Comparison of ENCODE assay signal across 24 cellular contexts in genomic region chr3:126846316-126846715, GRCh38.
DNase-seq lines count a peak whose midpoint lies in the region; ATAC-seq, FAIRE-seq and TF ChIP-seq lines count a peak whose summit lies in the region.
"Had no signal": no experiment of that assay in that cellular context is flagged by ENCODE, and none has a peak within 500 bp of the region (broad histone marks: within the 10 kb centered on the region; RNA-seq: fewer than 3 reads in every experiment).

No MANE protein-coding gene starts in this region.

- FAIRE-seq in endothelial cell of umbilical vein (lab: Jason Lieb, UNC), result no peak
- FAIRE-seq: frontal cortex, GM18507, HepG2 had no signal

- H2BK15ac ChIP-seq in neuronal stem cell (ENCODE audit: low read length), result no peak overlapping the region

- in situ Hi-C loops in Panc1 (cut with HindIII; ENCODE audit: low pct_unique_long_range_greater_than_20kb, low sequenced_read_pairs), result no loop called here

- dilution Hi-C loops in endothelial cell of umbilical vein (cut with MboI; ENCODE audit: extremely low pct_ligation_motif_present, low sequenced_read_pairs), result no loop called here

- TF ChIP-seq CTCF in Panc1 (IDR thresholded peaks at IDR 0.05), result no peak
- TF ChIP-seq CTCF in endothelial cell of umbilical vein (IDR thresholded peaks at IDR 0.05; ENCODE audit: extremely low read depth in 1 of 2, insufficient read depth in 1 of 2, low read depth in 1 of 2, low read length in 2 of 2), result no peak

- no peak overlapping the region for H3K4me2 ChIP-seq in endothelial cell of umbilical vein (ENCODE audit: insufficient read depth, low read length)
- H3K4me2 ChIP-seq in neuronal stem cell (ENCODE audit: insufficient read depth, low read length, poor library complexity, severe bottlenecking), result no peak overlapping the region
- H3K4me2 ChIP-seq: SK-N-SH had no signal

- no peak for ATAC-seq in Panc1
- ATAC-seq in HG03342 (IDR thresholded peaks at IDR 0.05; ENCODE audit: unreplicated experiment), result no peak
- ATAC-seq: activated CD8-positive, alpha-beta T cell treated with anti-CD3 and anti-CD28 coated beads, Interleukin-2, amount 10 ng/mL, durations not matched to agents 7 days and 5 days; HepG2 had no signal

- no peak overlapping the region for H2BK5ac ChIP-seq in neuronal stem cell (ENCODE audit: low read length)

- H2AFZ ChIP-seq in endothelial cell of umbilical vein (ENCODE audit: low read depth, low read length) (no peak overlapping the region), neuronal stem cell (ENCODE audit: low read length) (no peak overlapping the region)

- H3K9me3 ChIP-seq in Panc1 (ENCODE audit: control insufficient read depth, insufficient read depth, low read depth, low read length), result no peaks in the 10 kb centered on the region
- no peaks in the 10 kb centered on the region for H3K9me3 ChIP-seq in endothelial cell of umbilical vein (replicated peaks; ENCODE audit: control insufficient read depth, insufficient read depth, low read length)
- H3K9me3 ChIP-seq in neuronal stem cell (replicated peaks in 1 of 2; ENCODE audit: control insufficient read depth in 2 of 2, insufficient read depth in 1 of 2, low read depth in 1 of 2, low read length in 2 of 2), result peaks cover 0 to 6% of the 10 kb centered on the region in 2 donors
- H3K9me3 ChIP-seq: ovary, SK-N-SH, spleen, upper lobe of left lung had no signal

- DNase-seq in GM03348 (ENCODE audit: low spot score), result peak; percentile 39
- no peak for DNase-seq in Panc1 (ENCODE audit: low read depth, low spot score)
- no peak for DNase-seq in endothelial cell of umbilical vein (ENCODE audit: low read depth, low spot score)
- DNase-seq in neuronal stem cell (ENCODE audit: low spot score), result no peak
- no peak for DNase-seq in NCI-H345 treated with DMSO at 0.1 percent for 48 hours (lab: John Stamatoyannopoulos, UW; ENCODE audit: unreplicated experiment)
- DNase-seq in NAMALWA (ENCODE audit: low spot score), result no peak
- DNase-seq: activated CD8-positive, alpha-beta T cell treated with anti-CD3 and anti-CD28 coated beads, Interleukin-2, amount 10 ng/mL, durations not matched to agents 7 days and 5 days; activated naive CD8-positive, alpha-beta T cell treated with anti-CD3 and anti-CD28 coated beads, Interleukin-2, amount 10 ng/mL, durations not matched to agents 7 days and 5 days; cerebellar nuclear complex; DMS79; dorsolateral prefrontal cortex; NCI-H2029 treated with DMSO at 0.1 percent for 48 hours; NCI-H446; ovary; SK-N-SH; spleen; stimulated activated CD4-positive, alpha-beta T cell treated with anti-CD3 and anti-CD28 coated beads, Interleukin-2, amount 100 ng/mL, for 48 hours; upper lobe of left lung had no signal

- H2BK120ac ChIP-seq in neuronal stem cell (ENCODE audit: low read depth, low read length), result no peak overlapping the region

- no peak overlapping the region for H3K9ac ChIP-seq in endothelial cell of umbilical vein (replicated peaks; ENCODE audit: extremely low read depth, insufficient read depth, low read length)
- H3K9ac ChIP-seq in neuronal stem cell (ENCODE audit: low read depth, low read length, poor library complexity), result no peak overlapping the region
- H3K9ac ChIP-seq: SK-N-SH had no signal

- peak overlapping the region; percentile 27; the same call in 1 of the 2 replicates for H3K27ac ChIP-seq in Panc1 (ENCODE audit: low read length)
- no peak overlapping the region for H3K27ac ChIP-seq in endothelial cell of umbilical vein (ENCODE audit: insufficient read depth, low read depth, low read length)
- peak overlapping the region; percentile 16 for H3K27ac ChIP-seq in neuronal stem cell (replicated peaks; ENCODE audit: low read length)
- H3K27ac ChIP-seq: C4-2B, dorsolateral prefrontal cortex, HL-60, ovary, spleen, upper lobe of left lung had no signal

- H3K9me1 ChIP-seq in endothelial cell of umbilical vein (replicated peaks; ENCODE audit: control insufficient read depth, extremely low read depth, insufficient read depth, low read length), result no peaks in the 10 kb centered on the region

- H3K79me1 ChIP-seq in neuronal stem cell (ENCODE audit: low read depth, low read length), result no peaks in the 10 kb centered on the region

- H2BK12ac ChIP-seq in neuronal stem cell (ENCODE audit: low read length), result no peak overlapping the region

- CTCF ChIA-PET in Panc1 (lab: Charles Lee), result interaction anchor here (1.5 kb wide), 1 partner anchor 11 kb away, joined by 7 read pairs; no protein-coding TSS in a partner anchor
- CTCF ChIA-PET in endothelial cell of umbilical vein (lab: Charles Lee), result interaction anchor here (1.1 kb wide), 1 partner anchor 8 kb away, joined by 3 read pairs; no protein-coding TSS in a partner anchor

- H3K36me3 ChIP-seq in Panc1 (ENCODE audit: control insufficient read depth, insufficient read depth, low read length) (no peaks in the 10 kb centered on the region), endothelial cell of umbilical vein (ENCODE audit: control insufficient read depth in 2 of 2, extremely low read depth in 1 of 2, insufficient read depth in 2 of 2, low read length in 2 of 2) (no peaks in the 10 kb centered on the region), neuronal stem cell (replicated peaks in 1 of 2; ENCODE audit: control insufficient read depth in 2 of 2, insufficient read depth in 2 of 2, low read length in 2 of 2) (no peaks in the 10 kb centered on the region)
- H3K36me3 ChIP-seq: ovary, spleen, upper lobe of left lung had no signal

- peaks cover 5% of the 10 kb centered on the region for H4K20me1 ChIP-seq in endothelial cell of umbilical vein (replicated peaks; ENCODE audit: control insufficient read depth, extremely low read depth, insufficient read depth, low read length)

- intact Hi-C loops in Panc1 (cut with micrococcal nuclease; ENCODE audit: unreplicated experiment), result no loop called here
- intact Hi-C loops in endothelial cell of umbilical vein (cut with micrococcal nuclease), result no loop called here

- no peak overlapping the region for H2AK5ac ChIP-seq in neuronal stem cell (ENCODE audit: low read depth, low read length)

- H4K91ac ChIP-seq in neuronal stem cell (ENCODE audit: low read depth, low read length, poor library complexity), result no peak overlapping the region

- H4K8ac ChIP-seq in neuronal stem cell (ENCODE audit: low read depth, low read length), result no peak overlapping the region

- POLR2A ChIA-PET in Panc1 (lab: Charles Lee), result no interaction called here
- POLR2A ChIA-PET in endothelial cell of umbilical vein (lab: Charles Lee), result no interaction called here

- H3K79me2 ChIP-seq in endothelial cell of umbilical vein (ENCODE audit: control insufficient read depth, insufficient read depth, low read length), result no peaks in the 10 kb centered on the region

- no peak overlapping the region for H3K23ac ChIP-seq in neuronal stem cell (ENCODE audit: low read depth, low read length, poor library complexity)

- H3K18ac ChIP-seq in neuronal stem cell (ENCODE audit: low read length), result no peak overlapping the region

- WGBS in neuronal stem cell (ENCODE audit: extremely low coverage in 2 of 2, insufficient read length in 2 of 2, insufficient replicate concordance in 1 of 2), 2 donors, result no CpG with 5 or more reads among the region's 1 CpG

- H3K27me3 ChIP-seq in Panc1 (ENCODE audit: control insufficient read depth, insufficient read depth, low read length), result no peaks in the 10 kb centered on the region
- no peaks in the 10 kb centered on the region for H3K27me3 ChIP-seq in endothelial cell of umbilical vein (ENCODE audit: control insufficient read depth in 2 of 2, insufficient read depth in 2 of 2, low read length in 2 of 2)
- no peaks in the 10 kb centered on the region for H3K27me3 ChIP-seq in neuronal stem cell (ENCODE audit: control insufficient read depth in 3 of 3, insufficient read depth in 3 of 3, low read depth in 1 of 3, low read length in 3 of 3)
- H3K27me3 ChIP-seq: dorsolateral prefrontal cortex, ovary, spleen, upper lobe of left lung had no signal

- H3K4me3 ChIP-seq in Panc1 (ENCODE audit: low read depth in 2 of 2, low read length in 2 of 2), result no peak overlapping the region
- no peak overlapping the region for H3K4me3 ChIP-seq in endothelial cell of umbilical vein (replicated peaks in 1 of 3; ENCODE audit: insufficient read depth in 1 of 3, low read depth in 1 of 3, low read length in 3 of 3)
- no peak overlapping the region for H3K4me3 ChIP-seq in neuronal stem cell (ENCODE audit: low read length in 2 of 2)
- H3K4me3 ChIP-seq: dorsolateral prefrontal cortex, ovary, spleen, upper lobe of left lung had no signal

- H3K4me1 ChIP-seq in Panc1 (ENCODE audit: control insufficient read depth, insufficient read depth, low read length) (peaks cover 29% of the 10 kb centered on the region), endothelial cell of umbilical vein (ENCODE audit: control insufficient read depth, extremely low read depth, insufficient read depth, low read length) (no peaks in the 10 kb centered on the region), neuronal stem cell (ENCODE audit: control insufficient read depth in 2 of 2, insufficient read depth in 1 of 2, low read depth in 1 of 2, low read length in 2 of 2) (peaks cover 6 to 26% of the 10 kb centered on the region in 2 donors)
- H3K4me1 ChIP-seq: spleen had no signal

- H3K14ac ChIP-seq in neuronal stem cell (ENCODE audit: low read length), result no peak overlapping the region

- no peak overlapping the region for H3K4ac ChIP-seq in neuronal stem cell (ENCODE audit: low read length)

- TF ChIP-seq POLR2A in endothelial cell of umbilical vein (IDR thresholded peaks at IDR 0.05; ENCODE audit: low read depth, low read length), result no peak

- no TSS peak for BruUV-seq in Panc1 (replicated peaks; lab: Mats Ljungman, UMichigan)
- no TSS peak for BruUV-seq in endothelial cell of umbilical vein (replicated peaks; lab: Mats Ljungman, UMichigan)

TF ChIP-seq in endothelial cell of umbilical vein, 7 proteins besides CTCF, POLR2A, EP300 and RAD21:
- TF ChIP-seq FOS (IDR thresholded peaks at IDR 0.05; ENCODE audit: borderline replicate concordance, insufficient read depth, low read length) (peak; percentile 14), POLR2AphosphoS5 (IDR thresholded peaks at IDR 0.05; ENCODE audit: insufficient read depth, low read depth, low read length) (no peak), GATA2 (IDR thresholded peaks at IDR 0.05; ENCODE audit: insufficient read depth, insufficient read length, low read depth, low read length) (no peak)
